Comparison of ENCODE assay signal across 30 cellular contexts in the genomic region with DNA sequence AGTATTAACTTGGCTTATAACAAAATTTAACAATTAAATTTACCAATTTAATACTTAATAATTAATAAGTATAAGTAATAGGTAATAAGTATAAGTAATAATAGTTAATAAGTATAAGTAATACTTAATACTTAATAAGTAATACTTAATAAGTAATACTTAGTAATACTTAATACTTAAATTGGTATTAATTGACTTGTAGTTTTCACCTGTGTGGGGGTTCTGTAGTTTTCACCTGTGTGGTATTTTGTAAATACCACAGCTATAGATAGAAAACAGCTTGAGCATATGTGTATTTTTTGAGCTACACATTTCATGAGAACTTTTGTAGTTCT. TPM values are rescaled to one million over a fixed set of nuclear protein-coding genes. Genes with fewer than 3 reads are reported as not detected.
A peak's percentile ranks its signal among the peaks of the same experiment; 100 is the strongest.
DNase-seq lines count a peak whose midpoint lies in the region; ATAC-seq, FAIRE-seq and TF ChIP-seq lines count a peak whose summit lies in the region.
"Had no signal": no experiment of that assay in that cellular context is flagged by ENCODE, and none has a peak within 500 bp of the region (broad histone marks: within the 10 kb centered on the region; RNA-seq: fewer than 3 reads in every experiment).

No MANE protein-coding gene starts in this region.

- POLR2A ChIA-PET in GM10248 (lab: Yijun Ruan, JAX): interaction anchor here (1.0 kb wide), 1 partner anchor 11 kb away, joined by 3 read pairs; no protein-coding TSS in a partner anchor

- ATAC-seq in GM18907 (IDR thresholded peaks at IDR 0.05; ENCODE audit: unreplicated experiment): peak; percentile 36
- ATAC-seq in HG03571 (IDR thresholded peaks at IDR 0.05; ENCODE audit: unreplicated experiment): peak; percentile 19
- ATAC-seq: A549, HepG2, Right ventricle myocardium inferior had no signal

- CTCF ChIA-PET in GM10248 (lab: Yijun Ruan, JAX): interaction anchor here (0.7 to 3.9 kb wide), 9 partner anchors 9 to 69 kb away, joined by 3 to 12 read pairs (median 4); a partner anchor contains a TSS

- TF ChIP-seq CTCF in GM10248 (IDR thresholded peaks at IDR 0.05; ENCODE audit: control extremely low read depth, extremely low read depth, low read depth, missing control alignments): no peak

- DNase-seq in frontal cortex (ENCODE audit: low spot score in 2 of 2) (no peak), cerebellar cortex (ENCODE audit: low spot score) (no peak), GM10248 (ENCODE audit: extremely low spot score) (no peak), NCI-H128 (lab: John Stamatoyannopoulos, UW; ENCODE audit: unreplicated experiment) (no peak)
- DNase-seq in stimulated activated CD4-positive, alpha-beta T cell treated with anti-CD3 and anti-CD28 coated beads, Interleukin-4, amount 100 ng/mL, for 4 hours: no peak
- DNase-seq: activated CD4-positive, alpha-beta memory T cell treated with anti-CD3 and anti-CD28 coated beads, Interleukin-2, amount 10 ng/mL, durations not matched to agents 7 days and 5 days; activated CD4-positive, CD25-positive, alpha-beta regulatory T cell treated with anti-CD3 and anti-CD28 coated beads, Interleukin-2, amount 50 U/mL, for 72 hours; activated naive CD4-positive, alpha-beta T cell treated with anti-CD3 and anti-CD28 coated beads, Interleukin-2, amount 50 U/mL, for 16 hours; aorta; CD4-positive, alpha-beta memory T cell; cortex of kidney; DND-41; effector memory CD4-positive, alpha-beta T cell; glutamatergic neuron; Karpas-422; NCI-H1436; NCI-H2081; NCI-H345; NCI-H69; ovary; PC-9; SK-N-SH; stimulated activated naive CD4-positive, alpha-beta T cell had no signal

- FAIRE-seq in A204.1 (lab: Jason Lieb, UNC) (peak; percentile 75), frontal cortex (lab: Jason Lieb, UNC) (peak; percentile 79)
- FAIRE-seq: A549, D721Med, HepG2 had no signal

RNA-seq across cellular contexts. Expression of a gene that starts 55.4 kb away (rescaled TPM):
- total RNA-seq in frontal cortex: 68.9 TPM
